Comparison of ENCODE assay signal across 1 cellular context in genomic region chr1:221203224-221204054, GRCh38.
TF ChIP-seq lines count a peak whose summit lies in the region.

No MANE protein-coding gene starts in this region.

TF ChIP-seq in H1, 55 proteins besides CTCF, POLR2A, EP300 and RAD21 (continued from another document):
- TF ChIP-seq CHD7 (IDR thresholded peaks at IDR 0.05; ENCODE audit: insufficient replicate concordance, low read length) (no peak), CHD1 (IDR thresholded peaks at IDR 0.05; ENCODE audit: low read depth, low read length) (no peak), SIRT6 (IDR thresholded peaks at IDR 0.05; ENCODE audit: low read length) (no peak)
